Comparison of ENCODE assay signal across 8 cellular contexts in the genomic region with DNA sequence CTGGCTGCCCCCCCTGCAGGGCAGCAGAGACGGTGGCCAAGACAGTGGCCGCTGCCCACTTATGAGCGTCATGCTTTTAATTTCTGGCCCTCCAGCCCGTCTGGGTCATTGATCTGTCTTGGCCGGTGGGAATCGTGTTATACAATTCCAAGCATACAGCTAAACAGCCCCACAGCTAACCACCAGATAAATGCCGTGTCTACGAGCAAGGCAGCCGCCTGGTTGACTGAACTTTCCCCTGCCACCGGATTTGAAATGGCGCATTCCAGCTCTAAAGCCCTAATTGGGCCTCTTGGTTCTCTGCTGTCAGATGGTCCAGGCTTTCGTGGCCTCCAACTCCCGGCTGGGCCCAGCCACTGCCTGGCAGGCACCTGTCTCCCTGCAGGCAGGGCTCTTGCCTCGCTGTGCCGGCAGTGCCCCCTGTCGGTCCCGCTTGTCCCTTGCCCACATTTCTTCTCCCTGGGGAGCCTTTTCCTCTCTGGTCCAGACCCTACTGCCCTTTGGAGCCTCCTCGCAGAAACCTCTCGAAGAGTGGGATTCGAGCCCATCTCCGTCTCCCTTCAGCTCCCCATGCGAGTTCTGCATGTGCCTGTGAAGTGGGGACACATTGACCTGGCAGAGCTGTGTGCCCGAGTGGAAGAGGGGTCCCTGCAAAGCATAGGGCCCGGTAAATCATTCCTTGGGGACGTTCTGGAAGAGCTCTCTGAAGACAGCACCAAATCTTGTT. TPM values are rescaled to one million over a fixed set of nuclear protein-coding genes. Genes with fewer than 3 reads are reported as not detected.
DNase-seq lines count a peak whose midpoint lies in the region; ATAC-seq and TF ChIP-seq lines count a peak whose summit lies in the region.

No MANE protein-coding gene starts in this region.

- H3K4me1 ChIP-seq in OCI-LY7 (ENCODE audit: insufficient read depth, low read length, poor library complexity, severe bottlenecking) = no peaks in the 10 kb centered on the region
- no peaks in the 10 kb centered on the region for H3K4me1 ChIP-seq in adrenal gland (replicated peaks in 1 of 2)
- peaks cover 0 to 3% of the 10 kb centered on the region in 2 donors for H3K4me1 ChIP-seq in uterus

- DNase-seq in DMS 273 treated with DMSO at 0.1 percent for 48 hours (lab: John Stamatoyannopoulos, UW) (peak; percentile 76), HK-2 (ENCODE audit: unreplicated experiment) (peak; percentile 67), OCI-LY7 (ENCODE audit: low spot score) (peak; percentile 72), adrenal gland (peak; percentile 21 to 53 (median 29)), kidney epithelial cell (ENCODE audit: low read depth) (no peak), uterus (no peak), NCI-H128 (lab: John Stamatoyannopoulos, UW; ENCODE audit: unreplicated experiment) (no peak)
- peak; percentile 55 to 65 for DNase-seq in stimulated activated naive CD8-positive, alpha-beta T cell treated with anti-CD3 and anti-CD28 coated beads, Interleukin-15, amount 100 ng/mL, for 72 hours

- no peak overlapping the region for H2AFZ ChIP-seq in OCI-LY7 (ENCODE audit: low read length)

- H3K79me2 ChIP-seq in OCI-LY7 (ENCODE audit: insufficient read depth, low read depth, low read length) = no peaks in the 10 kb centered on the region

- H3K4me3 ChIP-seq in OCI-LY7 (ENCODE audit: low read depth, low read length, poor library complexity, severe bottlenecking) (no peak overlapping the region), adrenal gland (no peak overlapping the region), kidney epithelial cell (ENCODE audit: low read depth, low read length) (no peak overlapping the region), uterus (no peak overlapping the region)

- no peaks in the 10 kb centered on the region for H3K9me2 ChIP-seq in OCI-LY7 (ENCODE audit: insufficient read depth, low read length)

- H3K9me3 ChIP-seq in OCI-LY7 (ENCODE audit: low read length) = no peaks in the 10 kb centered on the region
- no peaks in the 10 kb centered on the region for H3K9me3 ChIP-seq in adrenal gland (replicated peaks in 1 of 3)
- no peaks in the 10 kb centered on the region for H3K9me3 ChIP-seq in uterus

- intact Hi-C loops in OCI-LY7 (cut with micrococcal nuclease; ENCODE audit: unreplicated experiment) = loop anchor here (2.0 kb wide), 1 partner anchor 96 kb away; no protein-coding TSS in a partner anchor
- intact Hi-C loops in adrenal gland (cut with DNase I) = no loop called here
- intact Hi-C loops in uterus (cut with DNase I; ENCODE audit: low total_unique reads) = no loop called here

- peak; percentile 52 for ATAC-seq in stimulated activated naive CD8-positive, alpha-beta T cell treated with anti-CD3 and anti-CD28 coated beads, Interleukin-15, amount 100 ng/mL, for 72 hours

- H3K27ac ChIP-seq in OCI-LY7 (ENCODE audit: low read depth, low read length, poor library complexity, severe bottlenecking) (no peak overlapping the region), adrenal gland (no peak overlapping the region), uterus (no peak overlapping the region)

- H3K27me3 ChIP-seq in adrenal gland (peaks cover 65% of the 10 kb centered on the region), kidney epithelial cell (ENCODE audit: control insufficient read depth, insufficient read depth, low read length) (peaks cover 61% of the 10 kb centered on the region), uterus (no peaks in the 10 kb centered on the region)

- H3K4me1 Mint-ChIP-seq in stimulated activated naive CD8-positive, alpha-beta T cell treated with anti-CD3 and anti-CD28 coated beads, Interleukin-15, amount 100 ng/mL, for 72 hours = peaks cover 11% of the 10 kb centered on the region

- TF ChIP-seq CTCF in OCI-LY7 (conservative IDR thresholded peaks at IDR 0.05; ENCODE audit: low read length) (peak; percentile 97), adrenal gland (IDR thresholded peaks at IDR 0.05) (peak in 4 of 6 experiments; percentile 16 to 48 (median 30)), kidney epithelial cell (IDR thresholded peaks at IDR 0.05; ENCODE audit: insufficient read depth, low read length, poor library complexity, severe bottlenecking) (peak; percentile 72), uterus (IDR thresholded peaks at IDR 0.05) (peak in 2 of 4 experiments; percentile 16 to 18)

- peaks cover 89% of the 10 kb centered on the region for H3K27me3 Mint-ChIP-seq in stimulated activated naive CD8-positive, alpha-beta T cell treated with anti-CD3 and anti-CD28 coated beads, Interleukin-15, amount 100 ng/mL, for 72 hours

- CTCF ChIA-PET in OCI-LY7 (lab: Charles Lee; ENCODE audit: unreplicated experiment) = no interaction called here

- TF ChIP-seq POLR2A in adrenal gland (IDR thresholded peaks at IDR 0.05) (no peak), uterus (IDR thresholded peaks at IDR 0.05) (no peak)

- no peaks in the 10 kb centered on the region for H4K20me1 ChIP-seq in OCI-LY7 (ENCODE audit: insufficient read depth, low read length)

- H3K27ac Mint-ChIP-seq in stimulated activated naive CD8-positive, alpha-beta T cell treated with anti-CD3 and anti-CD28 coated beads, Interleukin-15, amount 100 ng/mL, for 72 hours = no peak overlapping the region

- H3K9me3 Mint-ChIP-seq in stimulated activated naive CD8-positive, alpha-beta T cell treated with anti-CD3 and anti-CD28 coated beads, Interleukin-15, amount 100 ng/mL, for 72 hours = no peaks in the 10 kb centered on the region

- no peak overlapping the region for H3K4me2 ChIP-seq in OCI-LY7 (ENCODE audit: low read length)

- H3K4me3 Mint-ChIP-seq in stimulated activated naive CD8-positive, alpha-beta T cell treated with anti-CD3 and anti-CD28 coated beads, Interleukin-15, amount 100 ng/mL, for 72 hours = no peak overlapping the region

- WGBS in adrenal gland, 4 donors = 37 to 43% (median 40%) methylated on average over 12 to 25 of the region's 25 CpGs

- POLR2A ChIA-PET in OCI-LY7 (lab: Charles Lee) = no interaction called here

- no peaks in the 10 kb centered on the region for H3K36me3 ChIP-seq in OCI-LY7 (ENCODE audit: insufficient read depth, low read length)
- no peaks in the 10 kb centered on the region for H3K36me3 ChIP-seq in adrenal gland (replicated peaks in 1 of 2)
- no peaks in the 10 kb centered on the region for H3K36me3 ChIP-seq in kidney epithelial cell (ENCODE audit: control insufficient read depth, insufficient read depth, low read length)
- no peaks in the 10 kb centered on the region for H3K36me3 ChIP-seq in uterus

- BruUV-seq in OCI-LY7 (replicated peaks; lab: Mats Ljungman, UMichigan) = no TSS peak

RNA-seq across cellular contexts. Expression of gene RBFOX3, which starts 1.8 kb away (rescaled TPM):
- total RNA-seq in OCI-LY7 (2014; rRNA removed; shearing (Covaris generic)) = not detected in 2 replicates
- total RNA-seq in OCI-LY7 (2022) (not detected in 2 replicates), adrenal gland (under 1 TPM in 1 of 8 donors, not detected in 7; 0.16 TPM), kidney epithelial cell (not detected in 2 replicates), uterus (1 to 10 TPM in 3 of 4 donors, under 1 TPM in 1; 0.69 to 5.3 (median 2.7) TPM)
- polyA plus RNA-seq in adrenal gland = 1 to 10 TPM in 1 of 3 donors, under 1 TPM in 2; 0.29 to 1.3 (median 0.30) TPM

Comparison
In these comparisons a context has a peak if more than half of its experiments do, and no peak if none do; other contexts are left out.
1. DNase-seq: peak in DMS 273 treated with DMSO at 0.1 percent for 48 hours (single experiment), HK-2 (single experiment), OCI-LY7 (single experiment), adrenal gland (7 of 7) and stimulated activated naive CD8-positive, alpha-beta T cell treated with anti-CD3 and anti-CD28 coated beads, Interleukin-15, amount 100 ng/mL, for 72 hours (2 of 2); none in kidney epithelial cell (single experiment), uterus (0 of 2) and NCI-H128 (single experiment).